In genomic region chr3:9742560-9742959, GRCh38 we compare ENCODE assay signal across 12 cellular contexts. TPM values are rescaled to one million over a fixed set of nuclear protein-coding genes. Genes with fewer than 3 reads are reported as not detected.
DNase-seq lines count a peak whose midpoint lies in the region; ATAC-seq and TF ChIP-seq lines count a peak whose summit lies in the region.
"Had no signal": no experiment of that assay in that cellular context is flagged by ENCODE, and none has a peak within 500 bp of the region (broad histone marks: within the 10 kb centered on the region; RNA-seq: fewer than 3 reads in every experiment).

No MANE protein-coding gene starts in this region.

- intact Hi-C loops in activated CD8-positive, alpha-beta T cell treated with anti-CD3 and anti-CD28 coated beads for 36 hours (cut with micrococcal nuclease): no loop called here

- peaks cover 88% of the 10 kb centered on the region for H3K36me3 Mint-ChIP-seq in activated CD8-positive, alpha-beta T cell treated with anti-CD3 and anti-CD28 coated beads, Interleukin-2, amount 10 ng/mL, durations not matched to agents 7 days and 5 days (ENCODE audit: low read depth)
- peaks cover 53% of the 10 kb centered on the region for H3K36me3 Mint-ChIP-seq in activated CD8-positive, alpha-beta T cell treated with anti-CD3 and anti-CD28 coated beads for 36 hours (ENCODE audit: low read depth)
- peaks cover 66% of the 10 kb centered on the region for H3K36me3 Mint-ChIP-seq in endothelial cell (ENCODE audit: low read depth, unreplicated experiment)

- no peak for DNase-seq in activated CD8-positive, alpha-beta T cell treated with anti-CD3 and anti-CD28 coated beads, Interleukin-2, amount 10 ng/mL, durations not matched to agents 7 days and 5 days
- no peak for DNase-seq in activated CD8-positive, alpha-beta T cell treated with anti-CD3 and anti-CD28 coated beads for 36 hours
- no peak for DNase-seq in endothelial cell (ENCODE audit: low spot score)
- DNase-seq: Calu3; CD8-positive, alpha-beta T cell; DMS79 treated with DMSO at 0.1 percent for 48 hours; GF-D8; GOT3; H7 had no signal

- POLR2A ChIA-PET in activated CD8-positive, alpha-beta T cell treated with anti-CD3 and anti-CD28 coated beads, Interleukin-2, amount 10 ng/mL, durations not matched to agents 7 days and 5 days (lab: Charles Lee): interaction anchor here (1.0 kb wide), 1 partner anchor 10 kb away, joined by 3 read pairs; no protein-coding TSS in a partner anchor
- POLR2A ChIA-PET in activated CD8-positive, alpha-beta T cell treated with anti-CD3 and anti-CD28 coated beads for 36 hours (lab: Charles Lee): interaction anchor here (1.3 to 3.4 kb wide), 2 partner anchors 10 to 21 kb away, joined by 3 to 23 read pairs; partner anchors contain the start of gene BRPF1

- H3K4me1 Mint-ChIP-seq in activated CD8-positive, alpha-beta T cell treated with anti-CD3 and anti-CD28 coated beads, Interleukin-2, amount 10 ng/mL, durations not matched to agents 7 days and 5 days (ENCODE audit: low read depth): peaks cover 40% of the 10 kb centered on the region
- H3K4me1 Mint-ChIP-seq in activated CD8-positive, alpha-beta T cell treated with anti-CD3 and anti-CD28 coated beads for 36 hours (ENCODE audit: low read depth): peaks cover 13% of the 10 kb centered on the region
- H3K4me1 Mint-ChIP-seq in endothelial cell (ENCODE audit: unreplicated experiment): no peaks in the 10 kb centered on the region

- no peak overlapping the region for H3K4me3 Mint-ChIP-seq in activated CD8-positive, alpha-beta T cell treated with anti-CD3 and anti-CD28 coated beads, Interleukin-2, amount 10 ng/mL, durations not matched to agents 7 days and 5 days
- no peak overlapping the region for H3K4me3 Mint-ChIP-seq in activated CD8-positive, alpha-beta T cell treated with anti-CD3 and anti-CD28 coated beads for 36 hours
- peak overlapping the region; percentile 31 for H3K4me3 Mint-ChIP-seq in endothelial cell (ENCODE audit: unreplicated experiment)
- H3K4me3 Mint-ChIP-seq: CD8-positive, alpha-beta T cell had no signal

- CTCF ChIA-PET in activated CD8-positive, alpha-beta T cell treated with anti-CD3 and anti-CD28 coated beads, Interleukin-2, amount 10 ng/mL, durations not matched to agents 7 days and 5 days (lab: Charles Lee): interaction anchor here (0.8 to 1.3 kb wide), 2 partner anchors 10 to 11 kb away, joined by 3 to 4 read pairs; partner anchors contain the start of gene BRPF1
- CTCF ChIA-PET in activated CD8-positive, alpha-beta T cell treated with anti-CD3 and anti-CD28 coated beads for 36 hours (lab: Charles Lee): no interaction called here

- H3K9me3 Mint-ChIP-seq in activated CD8-positive, alpha-beta T cell treated with anti-CD3 and anti-CD28 coated beads, Interleukin-2, amount 10 ng/mL, durations not matched to agents 7 days and 5 days (ENCODE audit: insufficient read depth): no peaks in the 10 kb centered on the region
- H3K9me3 Mint-ChIP-seq in activated CD8-positive, alpha-beta T cell treated with anti-CD3 and anti-CD28 coated beads for 36 hours: no peaks in the 10 kb centered on the region
- H3K9me3 Mint-ChIP-seq in endothelial cell (ENCODE audit: unreplicated experiment): no peaks in the 10 kb centered on the region
- H3K9me3 Mint-ChIP-seq: CD8-positive, alpha-beta T cell had no signal

- peak overlapping the region; percentile 15 for H3K27ac Mint-ChIP-seq in activated CD8-positive, alpha-beta T cell treated with anti-CD3 and anti-CD28 coated beads, Interleukin-2, amount 10 ng/mL, durations not matched to agents 7 days and 5 days
- H3K27ac Mint-ChIP-seq in activated CD8-positive, alpha-beta T cell treated with anti-CD3 and anti-CD28 coated beads for 36 hours: no peak overlapping the region
- no peak overlapping the region for H3K27ac Mint-ChIP-seq in endothelial cell (ENCODE audit: unreplicated experiment)
- H3K27ac Mint-ChIP-seq: CD8-positive, alpha-beta T cell had no signal

- no peaks in the 10 kb centered on the region for H3K27me3 Mint-ChIP-seq in activated CD8-positive, alpha-beta T cell treated with anti-CD3 and anti-CD28 coated beads, Interleukin-2, amount 10 ng/mL, durations not matched to agents 7 days and 5 days (ENCODE audit: low read depth)
- no peaks in the 10 kb centered on the region for H3K27me3 Mint-ChIP-seq in activated CD8-positive, alpha-beta T cell treated with anti-CD3 and anti-CD28 coated beads for 36 hours
- H3K27me3 Mint-ChIP-seq in endothelial cell (ENCODE audit: unreplicated experiment): no peaks in the 10 kb centered on the region

- ATAC-seq in activated CD8-positive, alpha-beta T cell treated with anti-CD3 and anti-CD28 coated beads, Interleukin-2, amount 10 ng/mL, durations not matched to agents 7 days and 5 days: no peak
- no peak for ATAC-seq in activated CD8-positive, alpha-beta T cell treated with anti-CD3 and anti-CD28 coated beads for 36 hours
- ATAC-seq in HG02884 (IDR thresholded peaks at IDR 0.05; ENCODE audit: unreplicated experiment): no peak
- ATAC-seq: CD8-positive, alpha-beta T cell; HCT116 had no signal

- TF ChIP-seq CTCF in activated CD8-positive, alpha-beta T cell treated with anti-CD3 and anti-CD28 coated beads for 36 hours (IDR thresholded peaks at IDR 0.05): no peak
- no peak for TF ChIP-seq CTCF in endothelial cell (IDR thresholded peaks at IDR 0.05; ENCODE audit: unreplicated experiment)

RNA-seq across cellular contexts. Expression of gene OGG1, which starts 7.2 kb away (rescaled TPM):
- total RNA-seq in activated CD8-positive, alpha-beta T cell treated with anti-CD3 and anti-CD28 coated beads, Interleukin-2, amount 10 ng/mL, durations not matched to agents 7 days and 5 days: 10 to 100 TPM; 36.9 to 37.7 TPM
- 10 to 100 TPM; 32.4 to 39.3 TPM for total RNA-seq in activated CD8-positive, alpha-beta T cell treated with anti-CD3 and anti-CD28 coated beads for 36 hours
- total RNA-seq in endothelial cell (ENCODE audit: unreplicated experiment): 22.2 TPM

RNA-seq across cellular contexts. Expression of gene BRPF1, which starts 11.0 kb away (rescaled TPM):
- 10 to 100 TPM; 54.7 to 57.4 TPM for total RNA-seq in activated CD8-positive, alpha-beta T cell treated with anti-CD3 and anti-CD28 coated beads, Interleukin-2, amount 10 ng/mL, durations not matched to agents 7 days and 5 days
- total RNA-seq in activated CD8-positive, alpha-beta T cell treated with anti-CD3 and anti-CD28 coated beads for 36 hours: 10 to 100 TPM; 28.2 to 32.3 TPM
- total RNA-seq in endothelial cell (ENCODE audit: unreplicated experiment): 40.6 TPM

RNA-seq across cellular contexts. Expression of gene CAMK1, which starts 27.2 kb away (rescaled TPM):
- total RNA-seq in activated CD8-positive, alpha-beta T cell treated with anti-CD3 and anti-CD28 coated beads, Interleukin-2, amount 10 ng/mL, durations not matched to agents 7 days and 5 days: 10 to 100 TPM; 33.5 to 35.7 TPM
- 10 to 100 TPM; 41.7 to 45.7 TPM for total RNA-seq in activated CD8-positive, alpha-beta T cell treated with anti-CD3 and anti-CD28 coated beads for 36 hours
- total RNA-seq in endothelial cell (ENCODE audit: unreplicated experiment): 6.0 TPM
- total RNA-seq: CD8-positive, alpha-beta T cell had no signal

RNA-seq across cellular contexts. Expression of gene CPNE9, which starts 38.9 kb away (rescaled TPM):
- total RNA-seq in activated CD8-positive, alpha-beta T cell treated with anti-CD3 and anti-CD28 coated beads, Interleukin-2, amount 10 ng/mL, durations not matched to agents 7 days and 5 days: not detected
- total RNA-seq in activated CD8-positive, alpha-beta T cell treated with anti-CD3 and anti-CD28 coated beads for 36 hours: not detected
- 0.31 TPM for total RNA-seq in endothelial cell (ENCODE audit: unreplicated experiment)
- total RNA-seq: A673, Calu3 had no signal

RNA-seq across cellular contexts. Expression of gene TADA3, which starts 49.7 kb away (rescaled TPM):
- total RNA-seq in activated CD8-positive, alpha-beta T cell treated with anti-CD3 and anti-CD28 coated beads, Interleukin-2, amount 10 ng/mL, durations not matched to agents 7 days and 5 days: 10 to 100 TPM; 83.2 to 85.6 TPM
- total RNA-seq in activated CD8-positive, alpha-beta T cell treated with anti-CD3 and anti-CD28 coated beads for 36 hours: 10 to 100 TPM; 57.5 to 58.3 TPM
- total RNA-seq in endothelial cell (ENCODE audit: unreplicated experiment): 35.4 TPM
